In genomic region chr4:89110541-89110985, GRCh38 we compare ENCODE assay signal across 1 cellular context.
TF ChIP-seq lines count a peak whose summit lies in the region.

No MANE protein-coding gene starts in this region.

TF ChIP-seq in GM12878, 131 proteins besides CTCF, POLR2A, EP300 and RAD21 (continued from another document):
- TF ChIP-seq ZBTB40 (IDR thresholded peaks at IDR 0.05; ENCODE audit: borderline replicate concordance) (peak; percentile 46), BRCA1 (IDR thresholded peaks at IDR 0.05; ENCODE audit: low read depth, low read length) (0 out of 2 replicates have a peak, but pooled peaks have one; percentile 19), RELB (IDR thresholded peaks at IDR 0.05; ENCODE audit: low read depth) (no peak), IKZF2 (IDR thresholded peaks at IDR 0.05) (no peak)
